In genomic region chr7:112201421-112201820, GRCh38 we compare ENCODE assay signal across 23 cellular contexts. TPM values are rescaled to one million over a fixed set of nuclear protein-coding genes. Genes with fewer than 3 reads are reported as not detected.
DNase-seq lines count a peak whose midpoint lies in the region; ATAC-seq and TF ChIP-seq lines count a peak whose summit lies in the region.
"Had no signal": no experiment of that assay in that cellular context is flagged by ENCODE, and none has a peak within 500 bp of the region (broad histone marks: within the 10 kb centered on the region; RNA-seq: fewer than 3 reads in every experiment).

No MANE protein-coding gene starts in this region.

- H3K4me1 Mint-ChIP-seq in osteocyte (ENCODE audit: unreplicated experiment), result peaks cover 47% of the 10 kb centered on the region

- ATAC-seq in HG03571 (IDR thresholded peaks at IDR 0.05; ENCODE audit: unreplicated experiment), result no peak
- ATAC-seq in GM18519 (IDR thresholded peaks at IDR 0.05; ENCODE audit: low FRiP score, unreplicated experiment), result no peak
- ATAC-seq: activated CD8-positive, alpha-beta T cell treated with anti-CD3 and anti-CD28 coated beads, Interleukin-2, amount 10 ng/mL, durations not matched to agents 7 days and 5 days; activated T-cell treated with anti-CD3 and anti-CD28 coated beads, Interleukin-2, amount 50 U/mL, for 72 hours; left lobe of liver; stimulated activated effector memory CD8-positive, alpha-beta T cell treated with anti-CD3 and anti-CD28 coated beads, Interleukin-12 subunit alpha, Interleukin-12 subunit beta, amount 100 ng/mL, for 72 hours had no signal

- H3K4me3 Mint-ChIP-seq in osteocyte (ENCODE audit: unreplicated experiment), result no peak overlapping the region
- H3K4me3 Mint-ChIP-seq: activated B cell treated with CpG ODN at 0.5 μM for 24 hours; activated CD8-positive, alpha-beta T cell treated with anti-CD3 and anti-CD28 coated beads, Interleukin-2, amount 10 ng/mL, durations not matched to agents 7 days and 5 days; activated naive CD4-positive, alpha-beta T cell treated with anti-CD3 and anti-CD28 coated beads, Interleukin-2, amount 50 U/mL, for 24 hours; activated T-cell treated with anti-CD3 and anti-CD28 coated beads, Interleukin-2, amount 50 U/mL, for 72 hours; stimulated activated effector memory CD8-positive, alpha-beta T cell treated with anti-CD3 and anti-CD28 coated beads, Interleukin-12 subunit alpha, Interleukin-12 subunit beta, amount 100 ng/mL, for 72 hours had no signal

- TF ChIP-seq CTCF in fibroblast of mammary gland (conservative IDR thresholded peaks at IDR 0.05; ENCODE audit: control insufficient read depth, insufficient read depth, low read depth, low read length) (no peak), osteocyte (IDR thresholded peaks at IDR 0.05) (no peak)

- H3K9ac ChIP-seq in adipocyte (ENCODE audit: low read length), result no peak overlapping the region

- H3K4me1 ChIP-seq in adipocyte (ENCODE audit: control insufficient read depth, insufficient read depth, low read length), result peaks cover 29% of the 10 kb centered on the region

- H3K36me3 Mint-ChIP-seq in osteocyte (ENCODE audit: unreplicated experiment), result no peaks in the 10 kb centered on the region
- H3K36me3 Mint-ChIP-seq: brain; stimulated activated effector memory CD8-positive, alpha-beta T cell treated with anti-CD3 and anti-CD28 coated beads, Interleukin-12 subunit alpha, Interleukin-12 subunit beta, amount 100 ng/mL, for 72 hours had no signal

- no peaks in the 10 kb centered on the region for H3K27me3 ChIP-seq in adipocyte (replicated peaks; ENCODE audit: control insufficient read depth, insufficient read depth, low read length)
- H3K27me3 ChIP-seq: thyroid gland had no signal

- no peaks in the 10 kb centered on the region for H3K27me3 Mint-ChIP-seq in osteocyte (ENCODE audit: unreplicated experiment)

- no peaks in the 10 kb centered on the region for H3K9me3 Mint-ChIP-seq in osteocyte (ENCODE audit: unreplicated experiment)
- H3K9me3 Mint-ChIP-seq: activated B cell treated with CpG ODN at 0.5 μM for 24 hours; activated naive CD4-positive, alpha-beta T cell treated with anti-CD3 and anti-CD28 coated beads, Interleukin-2, amount 50 U/mL, for 24 hours; activated T-cell treated with anti-CD3 and anti-CD28 coated beads, Interleukin-2, amount 50 U/mL, for 72 hours; stimulated activated effector memory CD8-positive, alpha-beta T cell treated with anti-CD3 and anti-CD28 coated beads, Interleukin-12 subunit alpha, Interleukin-12 subunit beta, amount 100 ng/mL, for 72 hours had no signal

- peak overlapping the region; percentile 44 for H3K27ac Mint-ChIP-seq in osteocyte (ENCODE audit: unreplicated experiment)
- H3K27ac Mint-ChIP-seq: activated B cell treated with CpG ODN at 0.5 μM for 24 hours; activated CD8-positive, alpha-beta T cell treated with anti-CD3 and anti-CD28 coated beads, Interleukin-2, amount 10 ng/mL, durations not matched to agents 7 days and 5 days; activated naive CD4-positive, alpha-beta T cell treated with anti-CD3 and anti-CD28 coated beads, Interleukin-2, amount 50 U/mL, for 24 hours; activated T-cell treated with anti-CD3 and anti-CD28 coated beads, Interleukin-2, amount 50 U/mL, for 72 hours; brain; stimulated activated effector memory CD8-positive, alpha-beta T cell treated with anti-CD3 and anti-CD28 coated beads, Interleukin-12 subunit alpha, Interleukin-12 subunit beta, amount 100 ng/mL, for 72 hours had no signal

- DNase-seq in DMS 273 (lab: John Stamatoyannopoulos, UW; ENCODE audit: unreplicated experiment), result peak; percentile 28
- no peak for DNase-seq in DMS 273 treated with DMSO at 0.1 percent for 48 hours (lab: John Stamatoyannopoulos, UW)
- DNase-seq in adipocyte (ENCODE audit: low read depth), result peak; percentile 66
- peak; percentile 95 for DNase-seq in fibroblast of mammary gland (ENCODE audit: low read depth)
- DNase-seq in osteocyte (ENCODE audit: extremely low spot score, unreplicated experiment), result no peak
- DNase-seq in activated CD8-positive, alpha-beta memory T cell treated with anti-CD3 and anti-CD28 coated beads for 24 hours, result no peak
- DNase-seq: activated B cell treated with CpG ODN at 0.5 μM for 24 hours; activated CD8-positive, alpha-beta T cell treated with anti-CD3 and anti-CD28 coated beads, Interleukin-2, amount 10 ng/mL, durations not matched to agents 7 days and 5 days; activated T-cell treated with anti-CD3 and anti-CD28 coated beads, Interleukin-2, amount 50 U/mL, for 72 hours; foreskin melanocyte; KG1; NCI-H1092; NCI-H2081; NCI-H524 treated with DMSO at 0.1 percent for 48 hours; retina; T-helper 2 cell; thyroid gland had no signal

- H3K9me3 ChIP-seq in adipocyte (ENCODE audit: control insufficient read depth, low read length), result no peaks in the 10 kb centered on the region
- H3K9me3 ChIP-seq: thyroid gland had no signal

- H3K36me3 ChIP-seq in adipocyte (ENCODE audit: control insufficient read depth, insufficient read depth, low read length, severe bottlenecking), result no peaks in the 10 kb centered on the region
- H3K36me3 ChIP-seq: thyroid gland had no signal

- H3K4me3 ChIP-seq in adipocyte (ENCODE audit: low read length), result no peak overlapping the region
- no peak overlapping the region for H3K4me3 ChIP-seq in fibroblast of mammary gland (ENCODE audit: control insufficient read depth, low read depth, low read length)
- H3K4me3 ChIP-seq: thyroid gland had no signal

RNA-seq across cellular contexts. Expression of gene DOCK4, which starts 4.8 kb away (rescaled TPM):
- total RNA-seq in osteocyte, result 44.1 and 44.9 TPM in 2 replicates

RNA-seq across cellular contexts. Expression of gene ZNF277, which starts 5.1 kb away (rescaled TPM):
- total RNA-seq in osteocyte, result 28.1 and 32.0 TPM in 2 replicates

Comparison
In these comparisons a context has a peak if more than half of its experiments do, and no peak if none do; other contexts are left out.
1. DNase-seq: peak in DMS 273 (single experiment), adipocyte (single experiment) and fibroblast of mammary gland (single experiment); none in DMS 273 treated with DMSO at 0.1 percent for 48 hours (single experiment), osteocyte (single experiment) and activated CD8-positive, alpha-beta memory T cell treated with anti-CD3 and anti-CD28 coated beads for 24 hours (single experiment).